Comparison of ENCODE assay signal across 22 cellular contexts in the genomic region with DNA sequence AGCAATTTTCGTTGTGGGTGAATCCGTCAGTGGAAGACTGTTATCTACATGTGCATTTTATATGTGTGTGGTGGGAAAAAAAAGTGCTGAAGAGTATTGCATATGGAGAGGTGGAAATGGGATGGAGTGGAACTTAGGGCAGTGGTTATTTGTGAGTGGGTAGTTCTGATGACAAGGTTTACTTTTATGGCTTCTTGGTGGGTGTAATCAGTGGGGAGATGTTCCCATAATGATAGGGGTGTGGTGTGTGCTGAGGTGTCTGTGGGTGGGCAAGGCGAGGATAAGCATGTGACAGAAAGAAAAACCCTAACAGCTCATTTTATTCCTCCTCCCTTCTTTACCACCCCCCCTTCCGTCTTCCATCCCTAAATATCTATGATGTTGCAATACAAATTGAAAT.
DNase-seq lines count a peak whose midpoint lies in the region; ATAC-seq, FAIRE-seq and TF ChIP-seq lines count a peak whose summit lies in the region.
"Had no signal": no experiment of that assay in that cellular context is flagged by ENCODE, and none has a peak within 500 bp of the region (broad histone marks: within the 10 kb centered on the region; RNA-seq: fewer than 3 reads in every experiment).

No MANE protein-coding gene starts in this region.

- H3K36me3 Mint-ChIP-seq in brain (no peaks in the 10 kb centered on the region), neural progenitor cell (no peaks in the 10 kb centered on the region)
- H3K36me3 Mint-ChIP-seq: CD14-positive monocyte; CD4-positive, alpha-beta memory T cell; CD4-positive, CD25-positive, alpha-beta regulatory T cell; CD8-positive, alpha-beta memory T cell had no signal

- H3K14ac ChIP-seq in H1 (ENCODE audit: insufficient read length) = no peak overlapping the region

- H3K4me1 ChIP-seq in H1 (replicated peaks in 1 of 4; ENCODE audit: control insufficient read depth in 3 of 4, insufficient read depth in 4 of 4, low read length in 3 of 4) (peaks cover 0 to 15% (median 9%) of the 10 kb centered on the region in 4 experiments; a peak in 4 of 7 replicates), neural progenitor cell (peaks cover 35% of the 10 kb centered on the region)
- H3K4me1 ChIP-seq: BE2C, BLaER1 had no signal

- H3K4me3 Mint-ChIP-seq in brain (no peak overlapping the region), neural progenitor cell (no peak overlapping the region)
- H3K4me3 Mint-ChIP-seq: CD14-positive monocyte; CD4-positive, alpha-beta memory T cell; CD4-positive, CD25-positive, alpha-beta regulatory T cell; CD8-positive, alpha-beta memory T cell had no signal

- H3K9ac ChIP-seq in H1 (replicated peaks in 1 of 4; ENCODE audit: extremely low read depth in 1 of 4, low read depth in 3 of 4, low read length in 3 of 4) (no peak overlapping the region), neural progenitor cell (no peak overlapping the region)
- H3K9ac ChIP-seq: BLaER1 had no signal

- no peak for TF ChIP-seq EP300 in H1 (IDR thresholded peaks at IDR 0.05; ENCODE audit: borderline replicate concordance in 1 of 2, low read depth in 2 of 2, low read length in 2 of 2)

- H3K79me1 ChIP-seq in H1 (ENCODE audit: low read depth, low read length) = no peaks in the 10 kb centered on the region

- no peak for TF ChIP-seq POLR2A in H1 (IDR thresholded peaks at IDR 0.05; ENCODE audit: control extremely low read depth in 1 of 2, low read depth in 2 of 2, low read length in 2 of 2)

- H3K27me3 Mint-ChIP-seq in brain = no peaks in the 10 kb centered on the region
- H3K27me3 Mint-ChIP-seq in neural progenitor cell (ENCODE audit: insufficient read depth, low read depth) = peaks cover 2% of the 10 kb centered on the region
- H3K27me3 Mint-ChIP-seq: CD4-positive, alpha-beta memory T cell; CD4-positive, CD25-positive, alpha-beta regulatory T cell had no signal

- no peak overlapping the region for H3K4me3 ChIP-seq in H1 (ENCODE audit: extremely low read depth in 1 of 4, insufficient read depth in 2 of 4, low read depth in 3 of 4, low read length in 4 of 4)
- no peak overlapping the region for H3K4me3 ChIP-seq in neural progenitor cell
- H3K4me3 ChIP-seq: BLaER1 had no signal

- H2BK20ac ChIP-seq in H1 (ENCODE audit: low read length) = no peak overlapping the region

- H3K9me3 Mint-ChIP-seq in brain = no peaks in the 10 kb centered on the region
- no peaks in the 10 kb centered on the region for H3K9me3 Mint-ChIP-seq in neural progenitor cell

- H3K79me2 ChIP-seq in H1 (ENCODE audit: control insufficient read depth in 1 of 2, insufficient read depth in 2 of 2, low read length in 2 of 2) (no peaks in the 10 kb centered on the region), neural progenitor cell (ENCODE audit: low read depth) (no peaks in the 10 kb centered on the region)

- no peak overlapping the region; the same call in 1 of the 2 replicates for H2BK12ac ChIP-seq in H1 (ENCODE audit: low read depth, low read length)

- H3K27me3 ChIP-seq in H1 (replicated peaks in 1 of 4; ENCODE audit: control insufficient read depth in 3 of 4, extremely low read depth in 1 of 4, insufficient read depth in 3 of 4, low read length in 3 of 4) = no peaks in the 10 kb centered on the region
- no peaks in the 10 kb centered on the region for H3K27me3 ChIP-seq in neural progenitor cell
- H3K27me3 ChIP-seq: BE2C, BLaER1 had no signal

- H3K56ac ChIP-seq in H1 (replicated peaks; ENCODE audit: insufficient read length, low read depth, low read length) = no peak overlapping the region

- H4K20me1 ChIP-seq in H1 (replicated peaks in 1 of 2; ENCODE audit: control insufficient read depth in 1 of 2, insufficient read depth in 2 of 2, low read length in 2 of 2) = no peaks in the 10 kb centered on the region
- H4K20me1 ChIP-seq in neural progenitor cell (ENCODE audit: low read depth) = no peaks in the 10 kb centered on the region
- H4K20me1 ChIP-seq: BLaER1 had no signal

- H3K4me1 Mint-ChIP-seq in brain (peaks cover 31% of the 10 kb centered on the region), neural progenitor cell (peaks cover 2% of the 10 kb centered on the region)
- H3K4me1 Mint-ChIP-seq: CD14-positive monocyte; CD4-positive, alpha-beta memory T cell; CD4-positive, CD25-positive, alpha-beta regulatory T cell; CD8-positive, alpha-beta memory T cell had no signal

- no peak overlapping the region for H4K5ac ChIP-seq in H1 (ENCODE audit: insufficient read length, low read depth, low read length)

- ATAC-seq in HG02610 (IDR thresholded peaks at IDR 0.05; ENCODE audit: unreplicated experiment) = no peak

- H3K9me3 ChIP-seq in H1 (ENCODE audit: insufficient read depth in 2 of 2, low read depth in 1 of 2, low read length in 1 of 2) (no peaks in the 10 kb centered on the region), neural progenitor cell (ENCODE audit: low read depth) (no peaks in the 10 kb centered on the region)
- H3K9me3 ChIP-seq: BE2C, BLaER1 had no signal

- H3K23me2 ChIP-seq in H1 (ENCODE audit: low read depth, low read length) = no peaks in the 10 kb centered on the region

- peak; percentile 15 for DNase-seq in NCI-H146 (lab: John Stamatoyannopoulos, UW)
- no peak for DNase-seq in H1 (ENCODE audit: low read depth in 1 of 2, low spot score in 2 of 2)
- DNase-seq in neural progenitor cell (ENCODE audit: low spot score) = no peak
- DNase-seq in midbrain (lab: John Stamatoyannopoulos, UW) = no peak
- no peak for DNase-seq in iPS-NIHi11 (ENCODE audit: low spot score)
- DNase-seq in urothelium cell line (ENCODE audit: low spot score) = no peak
- DNase-seq: 8988T; ACHN; BE2C; C1 segment of cervical spinal cord; CD4-positive, alpha-beta memory T cell; CD4-positive, CD25-positive, alpha-beta regulatory T cell; CD8-positive, alpha-beta memory T cell; DMS79 treated with DMSO at 0.1 percent for 48 hours; GF-D8 had no signal

- WGBS in H1 (ENCODE audit: extremely low coverage in 1 of 2, insufficient coverage in 1 of 2, insufficient read length in 1 of 2, insufficient replicate concordance in 2 of 2, low coverage in 1 of 2, low lambda C conversion rate in 2 of 2, missing lambda C conversion rate in 1 of 2), 2 experiments = 57% methylated on average over 4 of the region's 4 CpGs; no CpG with 5 or more reads in 1 of the 2 experiments

- TF ChIP-seq CTCF in brain (conservative IDR thresholded peaks at IDR 0.05) = no peak
- TF ChIP-seq CTCF in H1 (IDR thresholded peaks at IDR 0.05; ENCODE audit: control extremely low read depth in 1 of 3, insufficient read depth in 1 of 3, low read depth in 1 of 3, low read length in 3 of 3) = no peak
- TF ChIP-seq CTCF in neural progenitor cell (IDR thresholded peaks at IDR 0.05) = no peak

- H3K4ac ChIP-seq in H1 (replicated peaks; ENCODE audit: insufficient read length, low read depth, low read length) = no peak overlapping the region

- FAIRE-seq in H1 (lab: Jason Lieb, UNC) = no peak
- FAIRE-seq in urothelium cell line (lab: Jason Lieb, UNC) = no peak
- FAIRE-seq: A204.1, G401.6, GM12891 had no signal

- CTCF ChIA-PET in H1 (lab: Charles Lee; ENCODE audit: partially characterized antibody) = no interaction called here

- no peak for TF ChIP-seq RAD21 in H1 (IDR thresholded peaks at IDR 0.05 in 1 of 2, conservative IDR thresholded peaks at IDR 0.05 in 1 of 2; ENCODE audit: low read depth in 2 of 2, low read length in 2 of 2)

- no peak overlapping the region for H2BK15ac ChIP-seq in H1 (ENCODE audit: low read length)

- H3F3A ChIP-seq in neural progenitor cell (ENCODE audit: low read depth) = peaks cover 7% of the 10 kb centered on the region

- peak overlapping the region; percentile 39 for H4K91ac ChIP-seq in H1 (replicated peaks; ENCODE audit: insufficient read length, low read length)

- H3K27ac Mint-ChIP-seq in brain (peak overlapping the region in 3 of 5 experiments; percentile 13 to 72 (median 36)), neural progenitor cell (no peak overlapping the region)
- H3K27ac Mint-ChIP-seq: CD14-positive monocyte; CD4-positive, alpha-beta memory T cell; CD4-positive, CD25-positive, alpha-beta regulatory T cell; CD8-positive, alpha-beta memory T cell had no signal

- H4K8ac ChIP-seq in H1 (ENCODE audit: extremely low read depth, insufficient read depth, low read length) = no peak overlapping the region

- H2AFZ ChIP-seq in H1 (ENCODE audit: low read length) (no peak overlapping the region), neural progenitor cell (replicated peaks) (no peak overlapping the region)

- H3K36me3 ChIP-seq in H1 (ENCODE audit: control insufficient read depth in 2 of 4, insufficient read depth in 4 of 4, low read length in 3 of 4) = no peaks in the 10 kb centered on the region
- no peaks in the 10 kb centered on the region for H3K36me3 ChIP-seq in neural progenitor cell
- H3K36me3 ChIP-seq: BE2C, BLaER1 had no signal

- POLR2A ChIA-PET in H1 (lab: Charles Lee; ENCODE audit: partially characterized antibody) = no interaction called here

- H2BK120ac ChIP-seq in H1 (replicated peaks; ENCODE audit: low read depth, low read length) = no peak overlapping the region

- H3K18ac ChIP-seq in H1 (ENCODE audit: extremely low read depth, low read length) = no peak overlapping the region

- H3K27ac ChIP-seq in H1 (ENCODE audit: low read depth, low read length) = no peak overlapping the region
- no peak overlapping the region for H3K27ac ChIP-seq in neural progenitor cell
- H3K27ac ChIP-seq: BLaER1 had no signal

- no peak overlapping the region for H2BK5ac ChIP-seq in H1 (ENCODE audit: low read depth, low read length)

- H3K23ac ChIP-seq in H1 (ENCODE audit: insufficient read length) = no peak overlapping the region

- no peak overlapping the region for H3K4me2 ChIP-seq in H1 (ENCODE audit: insufficient read depth in 1 of 2, low read depth in 2 of 2, low read length in 2 of 2)
- H3K4me2 ChIP-seq in neural progenitor cell = peak overlapping the region; percentile 12
- H3K4me2 ChIP-seq: BLaER1 had no signal

- H2AK5ac ChIP-seq in H1 (ENCODE audit: low read depth, low read length) = no peak overlapping the region

TF ChIP-seq in H1, 55 proteins besides CTCF, POLR2A, EP300 and RAD21:
- TF ChIP-seq SRF (IDR thresholded peaks at IDR 0.05; ENCODE audit: low read depth, low read length) (no peak), SP1 (IDR thresholded peaks at IDR 0.05; ENCODE audit: low read depth, low read length) (no peak), SIN3A (conservative IDR thresholded peaks at IDR 0.05 in 1 of 2, IDR thresholded peaks at IDR 0.05 in 1 of 2; ENCODE audit: low read depth in 1 of 2, low read length in 2 of 2) (no peak), RBBP5 (IDR thresholded peaks at IDR 0.05; ENCODE audit: borderline replicate concordance, low read depth, low read length) (no peak), RNF2 (IDR thresholded peaks at IDR 0.05; ENCODE audit: borderline replicate concordance, low read depth, low read length, missing control alignments, poor library complexity, severe bottlenecking) (no peak)
